Comparison of ENCODE assay signal across 8 cellular contexts in genomic region chr10:46786125-46786517, GRCh38.
DNase-seq lines count a peak whose midpoint lies in the region; ATAC-seq, FAIRE-seq and TF ChIP-seq lines count a peak whose summit lies in the region.
"Not testable (repeated sequence)": the region's sequence is repeated elsewhere in the genome, so short reads cannot be mapped to it uniquely, and the experiment has no call there.

No MANE protein-coding gene starts in this region.

- not testable (repeated sequence) for H3K9me3 Mint-ChIP-seq in Calu3 (ENCODE audit: low read depth, unreplicated experiment); WTC11; progenitor cell of endocrine pancreas (ENCODE audit: low read depth)

- H3K9me1 ChIP-seq in K562 (ENCODE audit: control insufficient read depth, insufficient read depth, low read length), result not testable (repeated sequence)

- H3K4me2 ChIP-seq in K562 (ENCODE audit: insufficient read depth, low read length), result peak overlapping the region; percentile 92

- not testable (repeated sequence) for H3K9me3 ChIP-seq in K562 (replicated peaks; ENCODE audit: control insufficient read depth, insufficient read depth, low read depth, low read length); esophagus squamous epithelium; liver (ENCODE audit: control insufficient read depth in 4 of 4, low read length in 3 of 4); thyroid gland

- H3K4me3 Mint-ChIP-seq in Calu3 (ENCODE audit: low read depth, unreplicated experiment) (peak overlapping the region; percentile 96), WTC11 (peak overlapping the region; percentile 100), progenitor cell of endocrine pancreas (ENCODE audit: low read depth) (peak overlapping the region; percentile 100)

- ATAC-seq in WTC11, result not testable (repeated sequence)
- peak; percentile 9; the same call in 2 of the 3 replicates for ATAC-seq in K562

- not testable (repeated sequence) for H3K4me1 ChIP-seq in K562 (replicated peaks in 1 of 2; ENCODE audit: control insufficient read depth in 2 of 2, insufficient read depth in 2 of 2, low read length in 2 of 2); liver (ENCODE audit: control insufficient read depth in 4 of 4, insufficient read depth in 4 of 4, low read length in 3 of 4); thyroid gland
- H3K4me1 ChIP-seq in esophagus squamous epithelium, result peaks cover 0 to 16% (median 0%) of the 10 kb centered on the region in 3 donors

- TF ChIP-seq EP300 in K562 (IDR thresholded peaks at IDR 0.05; ENCODE audit: low read length), result not testable (repeated sequence)

- not testable (repeated sequence) for H3K27me3 ChIP-seq in K562 (ENCODE audit: control insufficient read depth in 2 of 2, insufficient read depth in 2 of 2, low read length in 2 of 2); esophagus squamous epithelium; liver (ENCODE audit: control insufficient read depth in 4 of 4, insufficient read depth in 4 of 4, low read length in 3 of 4); thyroid gland

- peak; percentile 34 for DNase-seq in Calu3
- DNase-seq in KBM-7, result peak; percentile 0
- DNase-seq in WTC11 (ENCODE audit: low spot score); esophagus squamous epithelium (lab: John Stamatoyannopoulos, UW); progenitor cell of endocrine pancreas (ENCODE audit: low spot score, unreplicated experiment); thyroid gland: not testable (repeated sequence)
- peak in 1 of 4 experiments; percentile 4 for DNase-seq in K562 (ENCODE audit: extremely low read depth in 1 of 4, low spot score in 3 of 4)

- POLR2A ChIA-PET in WTC11 (lab: Charles Lee); K562 (lab: Yijun Ruan, JAX): not testable (repeated sequence)

- intact Hi-C loops in Calu3 (cut with micrococcal nuclease; ENCODE audit: unreplicated experiment); K562 (cut with micrococcal nuclease); esophagus squamous epithelium (cut with DNase I); thyroid gland (cut with DNase I): not testable (repeated sequence)

- H3K27ac ChIP-seq in K562 (ENCODE audit: extremely low read depth, low read depth, low read length) (peak overlapping the region; percentile 78; the same call in 1 of the 3 replicates), esophagus squamous epithelium (peak overlapping the region; percentile 57 to 87 (median 84)), liver (ENCODE audit: low read depth in 1 of 2, low read length in 2 of 2) (peak overlapping the region; percentile 62 to 73), thyroid gland (peak overlapping the region; percentile 64 to 84 (median 76))

- TF ChIP-seq RAD21 in K562 (CRISPR knock-in tag; conservative IDR thresholded peaks at IDR 0.05 in 1 of 2, IDR thresholded peaks at IDR 0.05 in 1 of 2); liver (IDR thresholded peaks at IDR 0.05): not testable (repeated sequence)

- TF ChIP-seq POLR2A in K562 (conservative IDR thresholded peaks at IDR 0.05); esophagus squamous epithelium (IDR thresholded peaks at IDR 0.05); thyroid gland (IDR thresholded peaks at IDR 0.05): not testable (repeated sequence)

- H3K36me3 ChIP-seq in K562 (ENCODE audit: control insufficient read depth, insufficient read depth, low read length); esophagus squamous epithelium; liver (ENCODE audit: control insufficient read depth in 4 of 4, insufficient read depth in 3 of 4, low read depth in 1 of 4, low read length in 3 of 4); thyroid gland: not testable (repeated sequence)

- not testable (repeated sequence) for H4K20me1 ChIP-seq in K562 (replicated peaks; ENCODE audit: control insufficient read depth, insufficient read depth, low read length)

- CTCF ChIA-PET in Calu3 (lab: Charles Lee); WTC11 (lab: Charles Lee); K562 (lab: Yijun Ruan, JAX; ENCODE audit: low intra/inter-chr PET ratio): not testable (repeated sequence)

- peak overlapping the region; percentile 80 to 85; a peak in 2 of 4 replicates for H3K9ac ChIP-seq in K562 (ENCODE audit: insufficient read depth in 1 of 2, low read depth in 2 of 2, low read length in 2 of 2)
- peak overlapping the region in 1 of 2 donors; percentile 53 for H3K9ac ChIP-seq in liver (ENCODE audit: low read depth in 1 of 2, low read length in 2 of 2)

- TSS peak; percentile 85 for BruUV-seq in Calu3 (replicated peaks; lab: Mats Ljungman, UMichigan)
- BruUV-seq in K562 (replicated peaks; lab: Mats Ljungman, UMichigan), result TSS peak; percentile 94

- WGBS in K562 (ENCODE audit: insufficient coverage, low coverage, missing lambda C conversion rate), result 50% methylated on average over 13 of the region's 18 CpGs
- 53% methylated on average over 13 of the region's 18 CpGs; no CpG with 5 or more reads in 1 of the 2 donors for WGBS in esophagus squamous epithelium, 2 donors
- 56% methylated on average over 13 of the region's 18 CpGs for WGBS in liver
- 35 to 48% methylated on average over 13 of the region's 18 CpGs for WGBS in thyroid gland, 2 donors

- not testable (repeated sequence) for H3K79me2 ChIP-seq in K562 (ENCODE audit: control insufficient read depth, insufficient read depth, low read length)

- not testable (repeated sequence) for TF ChIP-seq CTCF in Calu3 (IDR thresholded peaks at IDR 0.05; ENCODE audit: unreplicated experiment); WTC11 (IDR thresholded peaks at IDR 0.05); K562 (IDR thresholded peaks at IDR 0.05 in 2 of 3, conservative IDR thresholded peaks at IDR 0.05 in 1 of 3; ENCODE audit: insufficient read depth in 2 of 3, low read depth in 1 of 3, low read length in 3 of 3); esophagus squamous epithelium (IDR thresholded peaks at IDR 0.05); liver (IDR thresholded peaks at IDR 0.05; ENCODE audit: low read depth, low read length, missing input control); progenitor cell of endocrine pancreas (IDR thresholded peaks at IDR 0.05; ENCODE audit: unreplicated experiment); thyroid gland (IDR thresholded peaks at IDR 0.05)

- peaks cover 36% of the 10 kb centered on the region for H3K4me1 Mint-ChIP-seq in Calu3 (ENCODE audit: low read depth, unreplicated experiment)
- not testable (repeated sequence) for H3K4me1 Mint-ChIP-seq in WTC11; progenitor cell of endocrine pancreas (ENCODE audit: low read depth)

- H3K4me3 ChIP-seq in K562, result peak overlapping the region; percentile 63
- H3K4me3 ChIP-seq in esophagus squamous epithelium, result peak overlapping the region; percentile 55 to 78 (median 64)
- H3K4me3 ChIP-seq in liver (ENCODE audit: low read depth in 1 of 3, low read length in 3 of 3), result peak overlapping the region in 2 of 3 donors; percentile 11 to 51
- H3K4me3 ChIP-seq in thyroid gland (replicated peaks in 1 of 3), result peak overlapping the region in 2 of 3 donors; percentile 27 to 47

- peaks cover 30% of the 10 kb centered on the region for H3K36me3 Mint-ChIP-seq in Calu3 (ENCODE audit: insufficient read depth, unreplicated experiment)
- H3K36me3 Mint-ChIP-seq in WTC11; progenitor cell of endocrine pancreas (ENCODE audit: insufficient read depth): not testable (repeated sequence)

- H3K27ac Mint-ChIP-seq in Calu3 (ENCODE audit: unreplicated experiment), result peak overlapping the region; percentile 93
- H3K27ac Mint-ChIP-seq in WTC11, result not testable (repeated sequence)
- peak overlapping the region; percentile 74 for H3K27ac Mint-ChIP-seq in progenitor cell of endocrine pancreas

- H3K27me3 Mint-ChIP-seq in Calu3 (ENCODE audit: unreplicated experiment); WTC11 (ENCODE audit: low read depth); progenitor cell of endocrine pancreas: not testable (repeated sequence)

- in situ Hi-C loops in KBM-7 (cut with MboI; ENCODE audit: low pct_unique_long_range_greater_than_20kb, low sequenced_read_pairs), result not testable (repeated sequence)
- in situ Hi-C loops in K562 (cut with MboI), result loop anchor here (5.0 to 25.0 kb wide), 2 partner anchors 124 to 766 kb away; no protein-coding TSS in a partner anchor

- peak overlapping the region; percentile 76 for H2AFZ ChIP-seq in K562 (ENCODE audit: low read depth, low read length)

- FAIRE-seq in K562 (lab: Jason Lieb, UNC), result not testable (repeated sequence)

TF ChIP-seq in K562, 482 proteins besides CTCF, POLR2A, EP300 and RAD21 (continues in another document):
- 0 out of 4 replicates have a peak, but pooled peaks of 1 of the 2 experiments have one; percentile 1 for TF ChIP-seq TEAD1 (CRISPR knock-in tag; IDR thresholded peaks at IDR 0.05)
- TF ChIP-seq SAP30 (IDR thresholded peaks at IDR 0.05; ENCODE audit: borderline replicate concordance, insufficient read depth, low read depth, low read length, poor library complexity, severe bottlenecking), result peak; percentile 1
